8 cellular contexts compared by ENCODE assay signal in genomic region chr1:157090196-157090647, GRCh38. TPM values are rescaled to one million over a fixed set of nuclear protein-coding genes. Genes with fewer than 3 reads are reported as not detected.
DNase-seq lines count a peak whose midpoint lies in the region; ATAC-seq and TF ChIP-seq lines count a peak whose summit lies in the region.

No MANE protein-coding gene starts in this region.

- no peak overlapping the region for H3K9ac ChIP-seq in DND-41 (ENCODE audit: low read depth, low read length)
- no peak overlapping the region for H3K9ac ChIP-seq in KMS-11
- no peak overlapping the region for H3K9ac ChIP-seq in neural cell (ENCODE audit: low read length)

- ATAC-seq in DND-41 (ENCODE audit: insufficient read depth, low read depth), result peak; percentile 96
- no peak for ATAC-seq in GM21381 (IDR thresholded peaks at IDR 0.05; ENCODE audit: unreplicated experiment)

- H3K4me2 ChIP-seq in DND-41 (ENCODE audit: insufficient read depth, low read length), result no peak overlapping the region
- no peak overlapping the region for H3K4me2 ChIP-seq in KMS-11
- no peak overlapping the region for H3K4me2 ChIP-seq in neural cell (ENCODE audit: low read length)

- H3F3A ChIP-seq in neural cell (ENCODE audit: insufficient read depth, low read length, poor library complexity, severe bottlenecking), result no peaks in the 10 kb centered on the region

- H3K36me3 ChIP-seq in DND-41 (ENCODE audit: insufficient read depth, low read length), result no peaks in the 10 kb centered on the region
- H3K36me3 ChIP-seq in KMS-11 (ENCODE audit: insufficient read depth), result no peaks in the 10 kb centered on the region
- no peaks in the 10 kb centered on the region for H3K36me3 ChIP-seq in neural cell (ENCODE audit: insufficient read depth, low read length)

- no peaks in the 10 kb centered on the region for H3K9me3 ChIP-seq in DND-41 (ENCODE audit: insufficient read depth, low read length, severe bottlenecking)
- no peaks in the 10 kb centered on the region for H3K9me3 ChIP-seq in neural cell (ENCODE audit: low read length)

- TF ChIP-seq CTCF in DND-41 (IDR thresholded peaks at IDR 0.05; ENCODE audit: borderline replicate concordance, extremely low read depth, low read length, poor library complexity, severe bottlenecking) (peak; percentile 97), KMS-11 (conservative IDR thresholded peaks at IDR 0.05; ENCODE audit: low read depth, low read length) (peak; percentile 100), neural cell (IDR thresholded peaks at IDR 0.05; ENCODE audit: poor library complexity, severe bottlenecking) (peak; percentile 82)

- H2AFZ ChIP-seq in DND-41 (ENCODE audit: low read depth, low read length), result no peak overlapping the region
- peak overlapping the region; percentile 12 for H2AFZ ChIP-seq in KMS-11 (ENCODE audit: low read depth)
- no peak overlapping the region for H2AFZ ChIP-seq in neural cell (ENCODE audit: low read depth, low read length)

- TF ChIP-seq RAD21 in neural cell (conservative IDR thresholded peaks at IDR 0.05), result peak; percentile 77

- H3K27ac ChIP-seq in DND-41 (ENCODE audit: low read length), result no peak overlapping the region
- no peak overlapping the region for H3K27ac ChIP-seq in KMS-11
- H3K27ac ChIP-seq in neural cell (ENCODE audit: low read length), result no peak overlapping the region

- H3K27me3 ChIP-seq in DND-41 (ENCODE audit: insufficient read depth, low read length, poor library complexity) (peaks cover 15% of the 10 kb centered on the region), KMS-11 (ENCODE audit: insufficient read depth, low read depth) (no peaks in the 10 kb centered on the region), neural cell (ENCODE audit: insufficient read depth, low read depth, low read length) (no peaks in the 10 kb centered on the region)

- H3K4me1 ChIP-seq in DND-41 (ENCODE audit: insufficient read depth, low read length), result no peaks in the 10 kb centered on the region
- peaks cover 5% of the 10 kb centered on the region for H3K4me1 ChIP-seq in KMS-11 (ENCODE audit: low read depth, poor library complexity, severe bottlenecking)

- H4K20me1 ChIP-seq in DND-41 (ENCODE audit: insufficient read depth, low read length) (no peaks in the 10 kb centered on the region), KMS-11 (ENCODE audit: insufficient read depth) (no peaks in the 10 kb centered on the region), neural cell (ENCODE audit: insufficient read depth) (no peaks in the 10 kb centered on the region)

- no peaks in the 10 kb centered on the region for H3K9me2 ChIP-seq in neural cell (ENCODE audit: insufficient read depth, low read length)

- H3K79me2 ChIP-seq in DND-41 (ENCODE audit: insufficient read depth, low read length), result no peaks in the 10 kb centered on the region
- no peaks in the 10 kb centered on the region for H3K79me2 ChIP-seq in KMS-11 (ENCODE audit: insufficient read depth, low read depth)
- H3K79me2 ChIP-seq in neural cell (replicated peaks; ENCODE audit: insufficient read depth, low read length), result no peaks in the 10 kb centered on the region

- no peak for TF ChIP-seq EP300 in neural cell (conservative IDR thresholded peaks at IDR 0.05; ENCODE audit: poor library complexity, severe bottlenecking)

- H3K4me3 ChIP-seq in DND-41 (ENCODE audit: low read depth in 1 of 2, low read length in 2 of 2) (no peak overlapping the region), KMS-11 (IDR thresholded peaks at IDR 0.05; ENCODE audit: insufficient read depth, low read depth, low read length) (no peak overlapping the region), neural cell (ENCODE audit: low read length) (no peak overlapping the region)

- DNase-seq in DND-41 (peak; percentile 82), RPMI8226 (peak; percentile 90), activated T-helper 1 cell treated with Interleukin-2 at 50 U/mL for 16 hours (ENCODE audit: low read depth) (peak; percentile 70), fibroblast of peridontal ligament (ENCODE audit: extremely low read depth) (peak; percentile 93)
- DNase-seq in stimulated activated naive CD4-positive, alpha-beta T cell (lab: John Stamatoyannopoulos, UW), result peak; percentile 49 to 86 (median 78)

TF ChIP-seq in neural cell, 6 proteins besides CTCF, POLR2A, EP300 and RAD21:
- no peak for TF ChIP-seq EZH2 (IDR thresholded peaks at IDR 0.05; ENCODE audit: borderline replicate concordance, insufficient read depth, low read length, poor library complexity, severe bottlenecking)
- peak; percentile 79 for TF ChIP-seq SMC3 (conservative IDR thresholded peaks at IDR 0.05; ENCODE audit: poor library complexity)
- TF ChIP-seq TAF1 (IDR thresholded peaks at IDR 0.05; ENCODE audit: low read depth), result no peak

RNA-seq across cellular contexts. Expression of gene ETV3L, which starts 9.4 kb away (rescaled TPM):
- not detected in 2 replicates for polyA plus RNA-seq in neural cell
- not detected in 2 replicates for polyA minus RNA-seq in neural cell

RNA-seq across cellular contexts. Expression of gene ARHGEF11, which starts 44.7 kb away (rescaled TPM):
- polyA plus RNA-seq in neural cell, result 33.2 and 42.8 TPM in 2 replicates
- polyA minus RNA-seq in neural cell, result 63.3 and 68.9 TPM in 2 replicates

RNA-seq across cellular contexts. Expression of gene ETV3, which starts 48.0 kb away (rescaled TPM):
- 7.6 and 9.9 TPM in 2 replicates for polyA plus RNA-seq in neural cell
- 36.3 and 39.4 TPM in 2 replicates for polyA minus RNA-seq in neural cell
